In genomic region chr7:148804343-148805234, GRCh38 we compare ENCODE assay signal across 22 cellular contexts.
DNase-seq lines count a peak whose midpoint lies in the region; ATAC-seq and TF ChIP-seq lines count a peak whose summit lies in the region.
"Had no signal": no experiment of that assay in that cellular context is flagged by ENCODE, and none has a peak within 500 bp of the region (broad histone marks: within the 10 kb centered on the region; RNA-seq: fewer than 3 reads in every experiment).

No MANE protein-coding gene starts in this region.

- H2AFZ ChIP-seq in GM23338: no peak overlapping the region

- H3K4me2 ChIP-seq in GM23338: no peak overlapping the region

- H3K36me3 ChIP-seq in GM23338 (ENCODE audit: insufficient read depth): peaks cover 17% of the 10 kb centered on the region

- TF ChIP-seq CTCF in GM23338 (conservative IDR thresholded peaks at IDR 0.05; ENCODE audit: low read depth in 2 of 2) (no peak), progenitor cell of endocrine pancreas (IDR thresholded peaks at IDR 0.05; ENCODE audit: unreplicated experiment) (no peak)

- H3K4me3 ChIP-seq in GM23338: no peak overlapping the region

- H3K27ac Mint-ChIP-seq in activated naive CD4-positive, alpha-beta T cell treated with anti-CD3 and anti-CD28 coated beads for 36 hours: peak overlapping the region; percentile 6
- H3K27ac Mint-ChIP-seq in GM23338: no peak overlapping the region
- peak overlapping the region; percentile 47 for H3K27ac Mint-ChIP-seq in activated CD4-positive, alpha-beta memory T cell treated with anti-CD3 and anti-CD28 coated beads, Interleukin-2, amount 10 ng/mL, durations not matched to agents 7 days and 5 days
- peak overlapping the region; percentile 83 for H3K27ac Mint-ChIP-seq in progenitor cell of endocrine pancreas
- H3K27ac Mint-ChIP-seq: nephron had no signal

- H3K9me2 ChIP-seq in GM23338 (ENCODE audit: insufficient read depth): no peaks in the 10 kb centered on the region

- H3K9me3 Mint-ChIP-seq in activated naive CD4-positive, alpha-beta T cell treated with anti-CD3 and anti-CD28 coated beads for 36 hours: no peaks in the 10 kb centered on the region
- H3K9me3 Mint-ChIP-seq in GM23338 (no peaks in the 10 kb centered on the region), progenitor cell of endocrine pancreas (ENCODE audit: low read depth) (no peaks in the 10 kb centered on the region)
- H3K9me3 Mint-ChIP-seq in activated CD4-positive, alpha-beta memory T cell treated with anti-CD3 and anti-CD28 coated beads, Interleukin-2, amount 10 ng/mL, durations not matched to agents 7 days and 5 days: no peaks in the 10 kb centered on the region
- H3K9me3 Mint-ChIP-seq: IgD-negative memory B cell, nephron had no signal

- CTCF ChIA-PET in activated naive CD4-positive, alpha-beta T cell treated with anti-CD3 and anti-CD28 coated beads for 36 hours (lab: Charles Lee): interaction anchor here (1.6 to 1.7 kb wide), 2 partner anchors 158 to 163 kb away, joined by 4 to 8 read pairs; no protein-coding TSS in a partner anchor
- CTCF ChIA-PET in activated CD4-positive, alpha-beta memory T cell treated with anti-CD3 and anti-CD28 coated beads, Interleukin-2, amount 10 ng/mL, durations not matched to agents 7 days and 5 days (lab: Charles Lee): interaction anchor here (0.9 to 1.3 kb wide), 2 partner anchors 12 to 158 kb away, joined by 3 read pairs; no protein-coding TSS in a partner anchor

- H3K4me1 Mint-ChIP-seq in activated naive CD4-positive, alpha-beta T cell treated with anti-CD3 and anti-CD28 coated beads for 36 hours (ENCODE audit: low read depth): peaks cover 8% of the 10 kb centered on the region
- H3K4me1 Mint-ChIP-seq in GM23338 (peaks cover 24% of the 10 kb centered on the region), progenitor cell of endocrine pancreas (ENCODE audit: low read depth) (peaks cover 3% of the 10 kb centered on the region)
- no peaks in the 10 kb centered on the region for H3K4me1 Mint-ChIP-seq in activated CD4-positive, alpha-beta memory T cell treated with anti-CD3 and anti-CD28 coated beads, Interleukin-2, amount 10 ng/mL, durations not matched to agents 7 days and 5 days
- H3K4me1 Mint-ChIP-seq: CD14-positive monocyte, IgD-negative memory B cell had no signal

- H3K79me2 ChIP-seq in GM23338 (replicated peaks; ENCODE audit: insufficient read depth): no peaks in the 10 kb centered on the region

- no peak overlapping the region for H3K4me3 Mint-ChIP-seq in activated naive CD4-positive, alpha-beta T cell treated with anti-CD3 and anti-CD28 coated beads for 36 hours
- H3K4me3 Mint-ChIP-seq in GM23338 (no peak overlapping the region), progenitor cell of endocrine pancreas (ENCODE audit: low read depth) (no peak overlapping the region)
- no peak overlapping the region for H3K4me3 Mint-ChIP-seq in activated CD4-positive, alpha-beta memory T cell treated with anti-CD3 and anti-CD28 coated beads, Interleukin-2, amount 10 ng/mL, durations not matched to agents 7 days and 5 days
- H3K4me3 Mint-ChIP-seq: CD14-positive monocyte, IgD-negative memory B cell, nephron had no signal

- H3K27ac ChIP-seq in GM23338 (ENCODE audit: low read depth): no peak overlapping the region
- H3K27ac ChIP-seq: epithelial cell of prostate had no signal

- H3K4me1 ChIP-seq in GM23338 (ENCODE audit: insufficient read depth): peaks cover 20% of the 10 kb centered on the region; the same call in 1 of the 2 replicates

- intact Hi-C loops in activated naive CD4-positive, alpha-beta T cell treated with anti-CD3 and anti-CD28 coated beads for 36 hours (cut with micrococcal nuclease): no loop called here

- H3K27me3 Mint-ChIP-seq in activated naive CD4-positive, alpha-beta T cell treated with anti-CD3 and anti-CD28 coated beads for 36 hours (ENCODE audit: low read depth): no peaks in the 10 kb centered on the region
- H3K27me3 Mint-ChIP-seq in GM23338 (ENCODE audit: insufficient read depth, low read depth, poor library complexity) (peaks cover 21% of the 10 kb centered on the region), progenitor cell of endocrine pancreas (no peaks in the 10 kb centered on the region)
- H3K27me3 Mint-ChIP-seq in activated CD4-positive, alpha-beta memory T cell treated with anti-CD3 and anti-CD28 coated beads, Interleukin-2, amount 10 ng/mL, durations not matched to agents 7 days and 5 days: no peaks in the 10 kb centered on the region
- H3K27me3 Mint-ChIP-seq: IgD-negative memory B cell had no signal

- ATAC-seq in GM23338: peak; percentile 5; the same call in 1 of the 3 replicates
- ATAC-seq: left lobe of liver had no signal

- POLR2A ChIA-PET in activated CD4-positive, alpha-beta memory T cell treated with anti-CD3 and anti-CD28 coated beads, Interleukin-2, amount 10 ng/mL, durations not matched to agents 7 days and 5 days (lab: Charles Lee): interaction anchor here (1.4 to 1.5 kb wide), 2 partner anchors 10 to 104 kb away, joined by 3 to 5 read pairs; no protein-coding TSS in a partner anchor

- H4K20me1 ChIP-seq in GM23338 (replicated peaks; ENCODE audit: insufficient read depth): peaks cover 3% of the 10 kb centered on the region; the same call in 1 of the 2 replicates

- peaks cover 31% of the 10 kb centered on the region for H3K36me3 Mint-ChIP-seq in activated naive CD4-positive, alpha-beta T cell treated with anti-CD3 and anti-CD28 coated beads for 36 hours (ENCODE audit: low read depth)
- H3K36me3 Mint-ChIP-seq in GM23338 (ENCODE audit: low read depth) (peaks cover 70% of the 10 kb centered on the region), progenitor cell of endocrine pancreas (ENCODE audit: insufficient read depth) (peaks cover 43% of the 10 kb centered on the region)
- peaks cover 60% of the 10 kb centered on the region for H3K36me3 Mint-ChIP-seq in activated CD4-positive, alpha-beta memory T cell treated with anti-CD3 and anti-CD28 coated beads, Interleukin-2, amount 10 ng/mL, durations not matched to agents 7 days and 5 days (ENCODE audit: low read depth)

- H3K27me3 ChIP-seq in GM23338 (ENCODE audit: insufficient read depth): no peaks in the 10 kb centered on the region

- DNase-seq in activated naive CD4-positive, alpha-beta T cell treated with anti-CD3 and anti-CD28 coated beads for 36 hours: no peak
- DNase-seq in activated naive CD4-positive, alpha-beta T cell (lab: John Stamatoyannopoulos, UW): no peak
- DNase-seq in GM23338 (ENCODE audit: low spot score) (no peak), progenitor cell of endocrine pancreas (ENCODE audit: low spot score, unreplicated experiment) (no peak), NAMALWA (ENCODE audit: low spot score) (no peak), OCI-M2 (lab: John Stamatoyannopoulos, UW; ENCODE audit: unreplicated experiment) (no peak)
- no peak for DNase-seq in activated CD4-positive, alpha-beta memory T cell treated with anti-CD3 and anti-CD28 coated beads, Interleukin-2, amount 10 ng/mL, durations not matched to agents 7 days and 5 days
- DNase-seq: activated CD4-positive, CD25-positive, alpha-beta regulatory T cell treated with anti-CD3 and anti-CD28 coated beads, Interleukin-2, amount 50 U/mL, for 72 hours; activated CD8-positive, alpha-beta memory T cell treated with anti-CD3 and anti-CD28 coated beads, Interleukin-2, amount 50 U/mL, for 4 hours; cerebellar nuclear complex; DMS 273 treated with DMSO at 0.1 percent for 48 hours; HCEC 1CT; NCI-H1436 treated with DMSO at 0.1 percent for 48 hours; NCI-H526 treated with DMSO at 0.1 percent for 48 hours; posterior cingulate gyrus; stimulated activated CD8-positive, alpha-beta memory T cell treated with anti-CD3 and anti-CD28 coated beads, Interleukin-4, amount 100 ng/mL, for 48 hours; substantia nigra had no signal

- H3F3A ChIP-seq in GM23338 (replicated peaks; ENCODE audit: low read depth): peaks cover 9% of the 10 kb centered on the region; the same call in 1 of the 2 replicates

TF ChIP-seq in GM23338, 12 proteins besides CTCF, POLR2A, EP300 and RAD21 (continues in another document):
- no peak for TF ChIP-seq CREB1 (CRISPR knock-in tag; IDR thresholded peaks at IDR 0.05; ENCODE audit: low read depth)
- TF ChIP-seq POLR2AphosphoS5 (IDR thresholded peaks at IDR 0.05; ENCODE audit: low read depth): no peak
- no peak for TF ChIP-seq ZNF114 (CRISPR knock-in tag; IDR thresholded peaks at IDR 0.05)
- no peak for TF ChIP-seq ETS1 (IDR thresholded peaks at IDR 0.05)
- TF ChIP-seq EZH2 (IDR thresholded peaks at IDR 0.05; ENCODE audit: low read depth, unreplicated experiment): no peak
